Comparison of ENCODE assay signal across 8 cellular contexts in the genomic region with DNA sequence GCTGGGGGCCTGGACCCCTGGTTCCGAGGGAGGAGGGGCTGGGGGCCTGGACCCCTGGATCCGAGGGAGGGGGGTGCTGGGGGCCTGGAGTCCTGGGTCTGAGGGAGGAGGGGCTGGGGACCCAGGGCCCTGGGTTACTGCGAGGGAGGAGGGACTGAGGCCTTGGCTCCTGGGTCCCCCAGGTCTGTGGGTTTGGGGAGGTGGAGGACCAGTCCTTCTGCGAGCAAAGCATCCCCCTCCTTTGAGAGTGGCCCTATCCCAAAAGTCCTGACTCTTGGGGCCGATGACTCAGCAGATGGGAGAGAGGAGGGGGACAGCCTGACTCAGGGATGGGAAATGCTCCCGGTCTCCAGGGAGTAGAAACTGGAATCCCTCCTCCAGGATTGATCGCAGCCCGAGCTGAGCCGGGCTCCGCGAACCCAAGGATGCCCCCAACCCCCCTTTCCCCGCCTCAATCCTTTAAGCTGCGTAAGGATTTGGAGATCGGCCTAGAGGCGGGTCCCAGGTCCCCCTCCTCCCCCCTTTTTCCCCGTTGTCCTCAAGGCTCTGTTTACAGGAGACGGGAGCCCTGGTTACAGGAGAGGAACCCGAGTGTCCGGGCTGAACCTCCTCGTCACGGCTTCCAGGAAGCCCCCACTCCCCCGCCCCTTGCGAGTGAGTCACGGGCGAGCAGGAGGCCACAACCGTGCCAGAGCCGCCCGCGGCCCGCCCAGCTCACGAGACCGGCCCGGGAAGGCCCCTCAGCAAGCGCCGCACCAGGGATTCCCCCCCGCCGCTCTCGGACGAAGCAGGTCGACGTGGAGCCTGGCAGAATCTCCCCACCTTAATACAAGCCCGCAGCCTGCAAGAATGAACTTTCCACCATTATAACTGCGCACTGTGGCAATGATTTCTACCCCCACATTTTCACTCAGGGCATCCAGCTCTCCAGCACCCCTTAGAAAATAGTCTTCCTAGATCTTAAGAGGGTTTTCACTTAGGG.
DNase-seq lines count a peak whose midpoint lies in the region; ATAC-seq and FAIRE-seq lines count a peak whose summit lies in the region.

No MANE protein-coding gene starts in this region.

- no peak overlapping the region for H3K4me3 ChIP-seq in endocrine pancreas (ENCODE audit: control insufficient read depth, insufficient read depth, low read length)

- no peak for FAIRE-seq in GM19239 (lab: Jason Lieb, UNC)

- no peaks in the 10 kb centered on the region for H3K27me3 ChIP-seq in endocrine pancreas (ENCODE audit: control insufficient read depth, insufficient read depth, low read length)

- no peaks in the 10 kb centered on the region for H3K4me1 ChIP-seq in endocrine pancreas (ENCODE audit: control insufficient read depth, insufficient read depth, low read length)

- H3K9ac ChIP-seq in endocrine pancreas (ENCODE audit: control insufficient read depth, insufficient read depth, low read length), result peak overlapping the region; percentile 76

- no peaks in the 10 kb centered on the region for H3K9me3 ChIP-seq in endocrine pancreas (ENCODE audit: control insufficient read depth, low read length)

- peaks cover 3% of the 10 kb centered on the region for H3K36me3 ChIP-seq in endocrine pancreas (ENCODE audit: control insufficient read depth, insufficient read depth, low read length)

- ATAC-seq in HG02973 (IDR thresholded peaks at IDR 0.05; ENCODE audit: unreplicated experiment), result peak; percentile 28

- DNase-seq in DMS53 treated with DMSO at 0.1 percent for 48 hours (lab: John Stamatoyannopoulos, UW; ENCODE audit: unreplicated experiment) (peak; percentile 94), NOMO-1 treated with dmso at 0.1 percent for 144 hours (lab: John Stamatoyannopoulos, UW; ENCODE audit: unreplicated experiment) (peak; percentile 80), midbrain (lab: John Stamatoyannopoulos, UW) (peak; percentile 72), GM19239 (ENCODE audit: insufficient read length, low spot score) (no peak)
- DNase-seq in activated CD8-positive, alpha-beta memory T cell treated with anti-CD3 and anti-CD28 coated beads, Interleukin-2, amount 50 U/mL, for 24 hours (ENCODE audit: extremely low read depth), result peak; percentile 87
- peak; percentile 79 for DNase-seq in stimulated activated CD8-positive, alpha-beta memory T cell treated with anti-CD3 and anti-CD28 coated beads, Interleukin-15, amount 100 ng/mL, for 24 hours (ENCODE audit: low read depth)
